Comparison of ENCODE assay signal across 10 cellular contexts in genomic region chr9:134858051-134858841, GRCh38. TPM values are rescaled to one million over a fixed set of nuclear protein-coding genes. Genes with fewer than 3 reads are reported as not detected.
DNase-seq lines count a peak whose midpoint lies in the region; ATAC-seq and TF ChIP-seq lines count a peak whose summit lies in the region.
"Had no signal": no experiment of that assay in that cellular context is flagged by ENCODE, and none has a peak within 500 bp of the region (broad histone marks: within the 10 kb centered on the region; RNA-seq: fewer than 3 reads in every experiment).

No MANE protein-coding gene starts in this region.

- H3K18ac ChIP-seq in mesendoderm (ENCODE audit: low read length) = no peak overlapping the region

- no peak overlapping the region for H4K5ac ChIP-seq in mesendoderm (ENCODE audit: low read length)

- H3K27me3 ChIP-seq in mesendoderm (ENCODE audit: insufficient read depth, low read length, poor library complexity) (no peaks in the 10 kb centered on the region), SJCRH30 (peaks cover 17% of the 10 kb centered on the region)

- H3K9ac ChIP-seq in mesendoderm (ENCODE audit: low read length) = no peak overlapping the region

- H3K56ac ChIP-seq in mesendoderm (ENCODE audit: low read length) = no peak overlapping the region

- no peak overlapping the region for H4K8ac ChIP-seq in mesendoderm (ENCODE audit: low read depth, low read length)

- H3K4me3 ChIP-seq in mesendoderm (ENCODE audit: low read length) (no peak overlapping the region), SJCRH30 (no peak overlapping the region)

- peak; percentile 28 for DNase-seq in LHCN-M2 (ENCODE audit: low read depth)
- peak; percentile 20 for DNase-seq in fibroblast of peridontal ligament (ENCODE audit: extremely low read depth)
- no peak for DNase-seq in COLO668 (lab: John Stamatoyannopoulos, UW; ENCODE audit: unreplicated experiment)
- DNase-seq in HUDEP-2 (lab: John Stamatoyannopoulos, UW; ENCODE audit: unreplicated experiment in 76 of 76) = no peak
- DNase-seq in mesendoderm = no peak
- DNase-seq in SJCRH30 = no peak

- no CpG with 5 or more reads among the region's 11 CpGs for WGBS in mesendoderm (ENCODE audit: extremely low coverage, insufficient coverage, low lambda C conversion rate)

- H3K36me3 ChIP-seq in mesendoderm (ENCODE audit: control insufficient read depth, insufficient read depth, low read length) (no peaks in the 10 kb centered on the region), SJCRH30 (no peaks in the 10 kb centered on the region)

- H3K79me1 ChIP-seq in mesendoderm (ENCODE audit: low read length) = no peaks in the 10 kb centered on the region

- no peaks in the 10 kb centered on the region for H3K79me2 ChIP-seq in mesendoderm (ENCODE audit: control insufficient read depth, insufficient read depth, low read length)

- ATAC-seq in GM18505 (IDR thresholded peaks at IDR 0.05; ENCODE audit: unreplicated experiment) = peak; percentile 61
- ATAC-seq in GM21619 (IDR thresholded peaks at IDR 0.05; ENCODE audit: unreplicated experiment) = peak; percentile 78

- H2AK5ac ChIP-seq in mesendoderm (ENCODE audit: low read length) = no peak overlapping the region

- no peak overlapping the region for H3K4ac ChIP-seq in mesendoderm (ENCODE audit: low read depth, low read length)

- H3K4me2 ChIP-seq in mesendoderm (ENCODE audit: low read length) = no peak overlapping the region

- H3K23ac ChIP-seq in mesendoderm (ENCODE audit: low read length) = no peak overlapping the region

- H3K27ac ChIP-seq in mesendoderm (ENCODE audit: low read depth, low read length) (no peak overlapping the region), SJCRH30 (no peak overlapping the region)

- 0 out of 2 replicates have a peak, but pooled peaks cover 3% of the 10 kb centered on the region for H3K9me3 ChIP-seq in SJCRH30 (replicated peaks)

- H2BK120ac ChIP-seq in mesendoderm (ENCODE audit: low read depth, low read length) = no peak overlapping the region

- no peak overlapping the region for H2BK5ac ChIP-seq in mesendoderm (ENCODE audit: low read length)

- H2BK15ac ChIP-seq in mesendoderm (replicated peaks; ENCODE audit: low read depth) = no peak overlapping the region

- H3K4me1 ChIP-seq in mesendoderm (ENCODE audit: control insufficient read depth, low read depth, low read length) = no peaks in the 10 kb centered on the region
- H3K4me1 ChIP-seq in SJCRH30 = no peaks in the 10 kb centered on the region

- TF ChIP-seq POLR2A in GM18505 (IDR thresholded peaks at IDR 0.05; ENCODE audit: borderline replicate concordance, extremely low read depth, insufficient read depth, insufficient read length) = peak; percentile 31

RNA-seq across cellular contexts. Expression of gene FCN2, which starts 22.4 kb away (rescaled TPM):
- not detected in 2 replicates for total RNA-seq in LHCN-M2 (2014; rRNA removed)
- not detected for polyA plus RNA-seq in LHCN-M2 (2012)
- polyA plus RNA-seq in mesendoderm (2013, experiment 1 of 2) = not detected
- not detected for polyA plus RNA-seq in mesendoderm (2013, experiment 2 of 2)
- total RNA-seq in SJCRH30 (2014; rRNA removed; shearing (Covaris generic)) = not detected in 2 replicates
- total RNA-seq: epithelial cell of proximal tubule, NCI-H460 had no signal

RNA-seq across cellular contexts. Expression of gene FCN1, which starts 59.5 kb away (rescaled TPM):
- total RNA-seq in LHCN-M2 (2014; rRNA removed) = not detected in 2 replicates
- polyA plus RNA-seq in LHCN-M2 (2012) = not detected
- polyA plus RNA-seq in mesendoderm (2013, experiment 1 of 2) = not detected
- polyA plus RNA-seq in mesendoderm (2013, experiment 2 of 2) = not detected
- not detected in 2 replicates for total RNA-seq in SJCRH30 (2014; rRNA removed; shearing (Covaris generic))
- total RNA-seq: epithelial cell of proximal tubule, NCI-H460 had no signal

Comparison
In these comparisons a context has a peak if more than half of its experiments do, and no peak if none do; other contexts are left out.
1. DNase-seq: peak in LHCN-M2 (single experiment) and fibroblast of peridontal ligament (single experiment); none in COLO668 (single experiment), HUDEP-2 (0 of 76), mesendoderm (single experiment) and SJCRH30 (0 of 2).